Comparison of ENCODE assay signal across 28 cellular contexts in the genomic region with DNA sequence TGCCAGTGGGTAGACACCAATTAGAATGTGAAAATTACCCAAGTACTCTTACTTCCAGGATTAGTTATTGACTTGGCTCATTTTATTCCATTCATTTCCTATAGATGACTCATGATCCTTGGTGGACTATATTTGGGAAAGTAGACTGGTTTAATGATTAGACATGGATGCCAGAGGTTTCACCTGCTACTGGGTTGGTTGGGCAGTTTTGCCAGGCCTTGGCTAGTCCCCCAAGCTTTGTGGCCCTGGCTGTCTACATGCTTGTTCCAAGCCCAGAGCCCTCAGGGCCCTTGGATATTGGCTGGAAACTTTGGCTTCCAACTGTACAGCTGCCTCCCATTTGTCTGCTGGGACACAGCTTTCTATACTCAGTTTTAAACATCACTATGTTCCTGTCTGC.
"Had no signal": no experiment of that assay in that cellular context is flagged by ENCODE, and none has a peak within 500 bp of the region (broad histone marks: within the 10 kb centered on the region; RNA-seq: fewer than 3 reads in every experiment).

No MANE protein-coding gene starts in this region.

- H3K4me1 ChIP-seq: ascending aorta, esophagus muscularis mucosa, foreskin keratinocyte, heart right ventricle, testis, transverse colon had no signal

- H3K27ac Mint-ChIP-seq: activated naive CD4-positive, alpha-beta T cell treated with anti-CD3 and anti-CD28 coated beads for 36 hours; activated naive CD8-positive, alpha-beta T cell treated with anti-CD3 and anti-CD28 coated beads for 36 hours; activated T-helper 1 cell treated with anti-CD3 and anti-CD28 coated beads, Interleukin-12 subunit alpha, Interleukin-12 subunit beta, Interleukin-2, Interleukin-4 antibody, amounts not matched to agents 30 ng/mL and 10 ng/mL and 1 ng/mL, durations not matched to agents 14 hours and 24 hours and 36 hours; effector memory CD8-positive, alpha-beta T cell; naive thymus-derived CD4-positive, alpha-beta T cell; T-helper 17 cell had no signal

- H3K4me3 Mint-ChIP-seq: activated naive CD4-positive, alpha-beta T cell treated with anti-CD3 and anti-CD28 coated beads for 36 hours; activated naive CD8-positive, alpha-beta T cell treated with anti-CD3 and anti-CD28 coated beads for 36 hours; activated T-helper 1 cell treated with anti-CD3 and anti-CD28 coated beads, Interleukin-12 subunit alpha, Interleukin-12 subunit beta, Interleukin-2, Interleukin-4 antibody, amounts not matched to agents 30 ng/mL and 10 ng/mL and 1 ng/mL, durations not matched to agents 14 hours and 24 hours and 36 hours; effector memory CD8-positive, alpha-beta T cell; naive thymus-derived CD4-positive, alpha-beta T cell; T-helper 17 cell had no signal

- DNase-seq: activated CD4-positive, alpha-beta T cell treated with anti-CD3 and anti-CD28 coated beads for 48 hours; activated CD4-positive, alpha-beta T cell treated with anti-CD3 and anti-CD28 coated beads, Interleukin-2, amount 50 U/mL, for 48 hours; activated CD8-positive, alpha-beta memory T cell treated with anti-CD3 and anti-CD28 coated beads for 24 hours; activated effector memory CD4-positive, alpha-beta T cell treated with anti-CD3 and anti-CD28 coated beads, Interleukin-2, amount 50 U/mL, for 16 hours; activated naive CD4-positive, alpha-beta T cell treated with anti-CD3 and anti-CD28 coated beads for 36 hours; activated naive CD8-positive, alpha-beta T cell treated with anti-CD3 and anti-CD28 coated beads for 36 hours; activated T-cell treated with anti-CD3 and anti-CD28 coated beads, Interleukin-2, amount 50 U/mL, for 1 hour; brain microvascular endothelial cell; effector memory CD8-positive, alpha-beta T cell; foreskin keratinocyte; heart right ventricle; left colon; midbrain; naive thymus-derived CD4-positive, alpha-beta T cell; nucleus accumbens; right cardiac atrium; stimulated activated CD4-positive, alpha-beta T cell treated with anti-CD3 and anti-CD28 coated beads, Interleukin-2, amount 100 ng/mL, for 48 hours; stimulated activated naive CD4-positive, alpha-beta T cell treated with Interleukin-2 at 50 U/mL for 16 hours; T-helper 17 cell; T1000; testis; transverse colon; WERI-Rb-1 had no signal

- H3K4me3 ChIP-seq: ascending aorta, coronary artery, esophagus muscularis mucosa, heart right ventricle, testis, transverse colon had no signal

- H3K27me3 Mint-ChIP-seq: activated naive CD8-positive, alpha-beta T cell treated with anti-CD3 and anti-CD28 coated beads for 36 hours; effector memory CD8-positive, alpha-beta T cell; naive thymus-derived CD4-positive, alpha-beta T cell; T-helper 17 cell had no signal

- H3K9me3 ChIP-seq: testis had no signal

- H3K36me3 ChIP-seq: WERI-Rb-1 had no signal

- H3K27me3 ChIP-seq: ascending aorta, brain microvascular endothelial cell, esophagus muscularis mucosa, foreskin keratinocyte, heart right ventricle, testis, transverse colon had no signal

- ATAC-seq: activated CD4-positive, CD25-positive, alpha-beta regulatory T cell treated with anti-CD3 and anti-CD28 coated beads, Interleukin-2, amount 50 U/mL, for 24 hours; effector memory CD8-positive, alpha-beta T cell; foreskin keratinocyte; heart right ventricle; left colon; naive thymus-derived CD4-positive, alpha-beta T cell; right cardiac atrium; T-helper 17 cell had no signal

- H3K27ac ChIP-seq: ascending aorta, brain microvascular endothelial cell, coronary artery, esophagus muscularis mucosa, foreskin keratinocyte, heart right ventricle, testis, transverse colon, WERI-Rb-1 had no signal
